Comparison of ENCODE assay signal across 1 cellular context in the genomic region with DNA sequence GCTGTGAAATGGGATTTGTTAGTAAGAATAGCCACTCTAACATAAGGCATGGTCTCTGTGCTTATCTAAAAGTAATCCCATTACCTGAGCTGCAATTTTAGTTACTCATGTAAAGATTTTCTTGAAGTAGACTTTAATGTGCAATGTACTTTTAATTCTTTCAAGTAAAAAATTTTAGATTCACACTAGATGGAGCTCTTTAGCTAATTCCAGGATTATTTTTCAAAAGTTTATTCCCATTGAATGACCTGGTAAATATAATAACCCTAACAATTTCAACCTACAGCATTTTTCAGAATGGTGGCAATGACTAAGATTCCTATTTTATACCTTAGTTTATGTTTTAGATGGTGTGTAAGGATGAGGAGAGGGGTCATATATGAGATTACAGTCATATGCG.
TF ChIP-seq lines count a peak whose summit lies in the region.

No MANE protein-coding gene starts in this region.

TF ChIP-seq in liver, 16 proteins besides CTCF, POLR2A, EP300 and RAD21 (continued from another document):
- TF ChIP-seq, protein P1, sequence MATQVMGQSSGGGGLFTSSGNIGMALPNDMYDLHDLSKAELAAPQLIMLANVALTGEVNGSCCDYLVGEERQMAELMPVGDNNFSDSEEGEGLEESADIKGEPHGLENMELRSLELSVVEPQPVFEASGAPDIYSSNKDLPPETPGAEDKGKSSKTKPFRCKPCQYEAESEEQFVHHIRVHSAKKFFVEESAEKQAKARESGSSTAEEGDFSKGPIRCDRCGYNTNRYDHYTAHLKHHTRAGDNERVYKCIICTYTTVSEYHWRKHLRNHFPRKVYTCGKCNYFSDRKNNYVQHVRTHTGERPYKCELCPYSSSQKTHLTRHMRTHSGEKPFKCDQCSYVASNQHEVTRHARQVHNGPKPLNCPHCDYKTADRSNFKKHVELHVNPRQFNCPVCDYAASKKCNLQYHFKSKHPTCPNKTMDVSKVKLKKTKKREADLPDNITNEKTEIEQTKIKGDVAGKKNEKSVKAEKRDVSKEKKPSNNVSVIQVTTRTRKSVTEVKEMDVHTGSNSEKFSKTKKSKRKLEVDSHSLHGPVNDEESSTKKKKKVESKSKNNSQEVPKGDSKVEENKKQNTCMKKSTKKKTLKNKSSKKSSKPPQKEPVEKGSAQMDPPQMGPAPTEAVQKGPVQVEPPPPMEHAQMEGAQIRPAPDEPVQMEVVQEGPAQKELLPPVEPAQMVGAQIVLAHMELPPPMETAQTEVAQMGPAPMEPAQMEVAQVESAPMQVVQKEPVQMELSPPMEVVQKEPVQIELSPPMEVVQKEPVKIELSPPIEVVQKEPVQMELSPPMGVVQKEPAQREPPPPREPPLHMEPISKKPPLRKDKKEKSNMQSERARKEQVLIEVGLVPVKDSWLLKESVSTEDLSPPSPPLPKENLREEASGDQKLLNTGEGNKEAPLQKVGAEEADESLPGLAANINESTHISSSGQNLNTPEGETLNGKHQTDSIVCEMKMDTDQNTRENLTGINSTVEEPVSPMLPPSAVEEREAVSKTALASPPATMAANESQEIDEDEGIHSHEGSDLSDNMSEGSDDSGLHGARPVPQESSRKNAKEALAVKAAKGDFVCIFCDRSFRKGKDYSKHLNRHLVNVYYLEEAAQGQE (IDR thresholded peaks at IDR 0.05) = no peak
- TF ChIP-seq, protein P2, sequence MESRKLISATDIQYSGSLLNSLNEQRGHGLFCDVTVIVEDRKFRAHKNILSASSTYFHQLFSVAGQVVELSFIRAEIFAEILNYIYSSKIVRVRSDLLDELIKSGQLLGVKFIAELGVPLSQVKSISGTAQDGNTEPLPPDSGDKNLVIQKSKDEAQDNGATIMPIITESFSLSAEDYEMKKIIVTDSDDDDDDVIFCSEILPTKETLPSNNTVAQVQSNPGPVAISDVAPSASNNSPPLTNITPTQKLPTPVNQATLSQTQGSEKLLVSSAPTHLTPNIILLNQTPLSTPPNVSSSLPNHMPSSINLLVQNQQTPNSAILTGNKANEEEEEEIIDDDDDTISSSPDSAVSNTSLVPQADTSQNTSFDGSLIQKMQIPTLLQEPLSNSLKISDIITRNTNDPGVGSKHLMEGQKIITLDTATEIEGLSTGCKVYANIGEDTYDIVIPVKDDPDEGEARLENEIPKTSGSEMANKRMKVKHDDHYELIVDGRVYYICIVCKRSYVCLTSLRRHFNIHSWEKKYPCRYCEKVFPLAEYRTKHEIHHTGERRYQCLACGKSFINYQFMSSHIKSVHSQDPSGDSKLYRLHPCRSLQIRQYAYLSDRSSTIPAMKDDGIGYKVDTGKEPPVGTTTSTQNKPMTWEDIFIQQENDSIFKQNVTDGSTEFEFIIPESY (IDR thresholded peaks at IDR 0.05) = no peak
TF ChIP-seq in liver: peak in this region for 0.
